In genomic region chr5:170430256-170430655, GRCh38 we compare ENCODE assay signal across 11 cellular contexts. TPM values are rescaled to one million over a fixed set of nuclear protein-coding genes. Genes with fewer than 3 reads are reported as not detected.
"Had no signal": no experiment of that assay in that cellular context is flagged by ENCODE, and none has a peak within 500 bp of the region (broad histone marks: within the 10 kb centered on the region; RNA-seq: fewer than 3 reads in every experiment).

No MANE protein-coding gene starts in this region.

- H3K27ac ChIP-seq: GM23248, HL-60 had no signal

- ATAC-seq: HepG2 had no signal

- FAIRE-seq: H54, HepG2 had no signal

- H3K9ac ChIP-seq: GM23248 had no signal

- H3K4me3 ChIP-seq: GM23248 had no signal

- H2AFZ ChIP-seq: GM23248 had no signal

- DNase-seq: GOT3, H9, HCEC 1CT, HFFc6, KBM-7 had no signal

RNA-seq across cellular contexts. Expression of gene KCNMB1, which starts 41.1 kb away (rescaled TPM):
- total RNA-seq: GM23248, HepG2, HFFc6, HT1080 had no signal
- polyA plus RNA-seq: GM23248, HepG2, IgD-negative memory B cell had no signal
